ENCODE assay signal across 1 cellular context in genomic region chr18:35241523-35241804, GRCh38.
TF ChIP-seq lines count a peak whose summit lies in the region.

No MANE protein-coding gene starts in this region.

TF ChIP-seq in HepG2, 621 proteins besides CTCF, POLR2A, EP300 and RAD21:
- 0 out of 2 replicates have a peak, but pooled peaks have one; percentile 5 for TF ChIP-seq AFF4 (CRISPR knock-in tag; IDR thresholded peaks at IDR 0.05)
- TF ChIP-seq MXD4 (CRISPR knock-in tag; IDR thresholded peaks at IDR 0.05), result peak; percentile 2; the same call in 1 of the 2 replicates
- no peak for TF ChIP-seq ZFYVE20 (CRISPR knock-in tag; IDR thresholded peaks at IDR 0.05; ENCODE audit: borderline replicate concordance, low read depth)
- no peak for TF ChIP-seq ZBTB21 (CRISPR knock-in tag; IDR thresholded peaks at IDR 0.05)
- 0 out of 2 replicates have a peak, but pooled peaks have one; percentile 26 for TF ChIP-seq SIX1 (CRISPR knock-in tag; IDR thresholded peaks at IDR 0.05; ENCODE audit: borderline replicate concordance)
